ENCODE assay signal across 9 cellular contexts in genomic region chr7:150369740-150370501, GRCh38. TPM values are rescaled to one million over a fixed set of nuclear protein-coding genes. Genes with fewer than 3 reads are reported as not detected.
DNase-seq lines count a peak whose midpoint lies in the region; ATAC-seq and TF ChIP-seq lines count a peak whose summit lies in the region.
"Had no signal": no experiment of that assay in that cellular context is flagged by ENCODE, and none has a peak within 500 bp of the region (broad histone marks: within the 10 kb centered on the region; RNA-seq: fewer than 3 reads in every experiment).

No MANE protein-coding gene starts in this region.

- H3K27ac ChIP-seq in iPS-20b (ENCODE audit: low read length) (peak overlapping the region; percentile 96), subcutaneous abdominal adipose tissue (ENCODE audit: low read depth, low read length) (peak overlapping the region; percentile 94)

- H3K36me3 Mint-ChIP-seq in activated CD8-positive, alpha-beta T cell treated with anti-CD3 and anti-CD28 coated beads for 36 hours (ENCODE audit: low read depth), result peaks cover 27% of the 10 kb centered on the region

- H3K36me3 ChIP-seq in iPS-20b (ENCODE audit: insufficient read depth, low read depth, low read length), result peaks cover 52% of the 10 kb centered on the region
- peaks cover 0 to 44% (median 37%) of the 10 kb centered on the region in 5 donors for H3K36me3 ChIP-seq in subcutaneous abdominal adipose tissue (ENCODE audit: control insufficient read depth in 5 of 5, insufficient read depth in 5 of 5, low read length in 5 of 5)

- H3K9me3 Mint-ChIP-seq in activated CD8-positive, alpha-beta T cell treated with anti-CD3 and anti-CD28 coated beads for 36 hours, result no peaks in the 10 kb centered on the region

- CTCF ChIA-PET in activated CD8-positive, alpha-beta T cell treated with anti-CD3 and anti-CD28 coated beads for 36 hours (lab: Charles Lee), result interaction anchor here (1.1 to 3.8 kb wide), 3 partner anchors 8 to 45 kb away, joined by 3 to 23 read pairs (median 7); a partner anchor contains a TSS

- H3K4me3 ChIP-seq in iPS-20b (ENCODE audit: low read length) (peak overlapping the region; percentile 95), subcutaneous abdominal adipose tissue (ENCODE audit: low read depth in 1 of 5, low read length in 5 of 5) (peak overlapping the region; percentile 69 to 90 (median 84))

- H3K9ac ChIP-seq in iPS-20b (ENCODE audit: low read depth, low read length), result peak overlapping the region; percentile 95
- peak overlapping the region; percentile 79 to 94 (median 91) for H3K9ac ChIP-seq in subcutaneous abdominal adipose tissue (ENCODE audit: low read length in 5 of 5)

- POLR2A ChIA-PET in activated CD8-positive, alpha-beta T cell treated with anti-CD3 and anti-CD28 coated beads for 36 hours (lab: Charles Lee), result interaction anchor here (0.9 to 6.1 kb wide), 5 partner anchors 8 to 82 kb away, joined by 3 to 52 read pairs (median 19); partner anchors contain the start of genes ACTR3C, GIMAP8, LRRC61 and ZNF775

- H3K9me3 ChIP-seq in iPS-20b (ENCODE audit: insufficient read depth, low read depth, low read length) (no peaks in the 10 kb centered on the region), subcutaneous abdominal adipose tissue (ENCODE audit: control insufficient read depth in 5 of 5, low read length in 5 of 5) (no peaks in the 10 kb centered on the region)

- peak overlapping the region; percentile 97 for H3K4me3 Mint-ChIP-seq in activated CD8-positive, alpha-beta T cell treated with anti-CD3 and anti-CD28 coated beads for 36 hours

- peak; percentile 51 for DNase-seq in DMS53 (lab: John Stamatoyannopoulos, UW)
- DNase-seq in DMS53 treated with DMSO at 0.1 percent for 48 hours (lab: John Stamatoyannopoulos, UW; ENCODE audit: unreplicated experiment), result no peak
- DNase-seq in activated CD8-positive, alpha-beta T cell treated with anti-CD3 and anti-CD28 coated beads for 36 hours, result no peak
- no peak for DNase-seq in NCI-H748 (lab: John Stamatoyannopoulos, UW; ENCODE audit: unreplicated experiment)
- DNase-seq in NCI-H510A treated with DMSO at 0.1 percent for 48 hours (lab: John Stamatoyannopoulos, UW), result no peak

- no peak for TF ChIP-seq CTCF in activated CD8-positive, alpha-beta T cell treated with anti-CD3 and anti-CD28 coated beads for 36 hours (IDR thresholded peaks at IDR 0.05)

- no peaks in the 10 kb centered on the region for H3K27me3 Mint-ChIP-seq in activated CD8-positive, alpha-beta T cell treated with anti-CD3 and anti-CD28 coated beads for 36 hours

- no peak for ATAC-seq in activated CD8-positive, alpha-beta T cell treated with anti-CD3 and anti-CD28 coated beads for 36 hours
- ATAC-seq in GM21526 (IDR thresholded peaks at IDR 0.05; ENCODE audit: low FRiP score, unreplicated experiment), result no peak

- H3K4me1 Mint-ChIP-seq in activated CD8-positive, alpha-beta T cell treated with anti-CD3 and anti-CD28 coated beads for 36 hours (ENCODE audit: low read depth), result peaks cover 63% of the 10 kb centered on the region

- intact Hi-C loops in activated CD8-positive, alpha-beta T cell treated with anti-CD3 and anti-CD28 coated beads for 36 hours (cut with micrococcal nuclease), result no loop called here

- no peaks in the 10 kb centered on the region for H3K27me3 ChIP-seq in iPS-20b (ENCODE audit: insufficient read depth, low read length)
- H3K27me3 ChIP-seq in subcutaneous abdominal adipose tissue (ENCODE audit: control insufficient read depth in 5 of 5, insufficient read depth in 4 of 5, low read length in 5 of 5), result no peaks in the 10 kb centered on the region

- peak overlapping the region; percentile 97 for H3K27ac Mint-ChIP-seq in activated CD8-positive, alpha-beta T cell treated with anti-CD3 and anti-CD28 coated beads for 36 hours

- H3K4me1 ChIP-seq in iPS-20b (ENCODE audit: insufficient read depth, low read length) (peaks cover 41% of the 10 kb centered on the region), subcutaneous abdominal adipose tissue (ENCODE audit: control insufficient read depth in 5 of 5, insufficient read depth in 5 of 5, low read length in 5 of 5) (peaks cover 11 to 54% (median 41%) of the 10 kb centered on the region in 5 donors)

RNA-seq across cellular contexts. Expression of gene REPIN1, which starts 1.3 kb away (rescaled TPM):
- total RNA-seq in activated CD8-positive, alpha-beta T cell treated with anti-CD3 and anti-CD28 coated beads for 36 hours, result 10 to 100 TPM; 56.0 to 59.2 TPM

RNA-seq across cellular contexts. Expression of gene ZNF775, which starts 9.2 kb away (rescaled TPM):
- 1 to 10 TPM; 4.7 to 4.9 TPM for total RNA-seq in activated CD8-positive, alpha-beta T cell treated with anti-CD3 and anti-CD28 coated beads for 36 hours

RNA-seq across cellular contexts. Expression of gene RARRES2, which starts 28.5 kb away (rescaled TPM):
- total RNA-seq in activated CD8-positive, alpha-beta T cell treated with anti-CD3 and anti-CD28 coated beads for 36 hours, result not detected
- total RNA-seq: SK-MEL-5 had no signal

RNA-seq across cellular contexts. Expression of gene ACTR3C, which starts 46.6 kb away (rescaled TPM):
- 1 to 10 TPM; 2.6 to 2.9 TPM for total RNA-seq in activated CD8-positive, alpha-beta T cell treated with anti-CD3 and anti-CD28 coated beads for 36 hours
- total RNA-seq: SK-MEL-5 had no signal

RNA-seq across cellular contexts. Expression of gene LRRC61, which starts 46.8 kb away (rescaled TPM):
- total RNA-seq in activated CD8-positive, alpha-beta T cell treated with anti-CD3 and anti-CD28 coated beads for 36 hours, result 10 to 100 TPM; 21.8 to 21.9 TPM
- total RNA-seq: SK-MEL-5 had no signal
